In genomic region chr14:69750495-69750894, GRCh38 we compare ENCODE assay signal across 1 cellular context.
TF ChIP-seq lines count a peak whose summit lies in the region.

No MANE protein-coding gene starts in this region.

TF ChIP-seq in GM12878, 131 proteins besides CTCF, POLR2A, EP300 and RAD21 (continued from another document):
- no peak for TF ChIP-seq BCL3 (IDR thresholded peaks at IDR 0.05; ENCODE audit: borderline replicate concordance, insufficient read depth, low read depth, low read length, poor library complexity, severe bottlenecking)
- no peak for TF ChIP-seq POLR2AphosphoS2 (IDR thresholded peaks at IDR 0.05; ENCODE audit: low read depth, low read length)
- no peak for TF ChIP-seq NRF1 (conservative IDR thresholded peaks at IDR 0.05; ENCODE audit: low read depth, low read length)
